Comparison of ENCODE assay signal across 10 cellular contexts in the genomic region with DNA sequence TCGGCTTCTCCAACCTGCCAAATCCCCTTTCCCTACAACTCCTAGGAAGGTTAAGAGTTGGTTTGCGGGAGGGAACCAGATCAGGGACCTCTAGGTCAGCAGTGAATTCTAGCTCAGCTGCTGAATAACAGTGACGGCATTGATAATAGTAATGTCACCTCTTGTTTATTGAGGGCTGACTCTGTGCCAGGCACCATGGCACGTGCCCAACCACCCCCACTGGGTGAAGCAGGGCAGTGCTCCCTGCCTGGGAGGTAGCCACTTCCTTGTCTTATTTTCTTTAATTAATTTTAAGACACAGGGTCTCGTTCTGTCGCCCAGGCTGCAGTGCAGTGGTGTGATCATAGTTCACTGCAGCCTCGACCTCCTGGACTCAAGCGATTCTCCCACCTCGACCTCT. TPM values are rescaled to one million over a fixed set of nuclear protein-coding genes. Genes with fewer than 3 reads are reported as not detected.
DNase-seq lines count a peak whose midpoint lies in the region; ATAC-seq and TF ChIP-seq lines count a peak whose summit lies in the region.
"Had no signal": no experiment of that assay in that cellular context is flagged by ENCODE, and none has a peak within 500 bp of the region (broad histone marks: within the 10 kb centered on the region; RNA-seq: fewer than 3 reads in every experiment).

No MANE protein-coding gene starts in this region.

- H3K9me3 ChIP-seq in Panc1 (ENCODE audit: control insufficient read depth, insufficient read depth, low read depth, low read length), result no peaks in the 10 kb centered on the region
- H3K9me3 ChIP-seq in esophagus (ENCODE audit: control insufficient read depth in 2 of 2, insufficient read depth in 1 of 2, low read depth in 1 of 2, low read length in 1 of 2), result no peaks in the 10 kb centered on the region
- H3K9me3 ChIP-seq in trophoblast cell (ENCODE audit: insufficient read depth, low read depth, low read length), result no peaks in the 10 kb centered on the region

- no peaks in the 10 kb centered on the region for H3K4me1 Mint-ChIP-seq in activated naive CD8-positive, alpha-beta T cell treated with anti-CD3 and anti-CD28 coated beads for 36 hours
- peaks cover 2% of the 10 kb centered on the region for H3K4me1 Mint-ChIP-seq in activated CD8-positive, alpha-beta T cell treated with anti-CD3 and anti-CD28 coated beads for 36 hours (ENCODE audit: low read depth)

- H3K27ac ChIP-seq in ACC112 (ENCODE audit: low read depth, low read length) (peak overlapping the region; percentile 89), Panc1 (ENCODE audit: low read length) (peak overlapping the region; percentile 94), esophagus (ENCODE audit: low read depth in 2 of 2, low read length in 1 of 2) (peak overlapping the region; percentile 96 to 97), trophoblast cell (ENCODE audit: low read depth, low read length) (no peak overlapping the region)

- H3K4me2 ChIP-seq in trophoblast cell (ENCODE audit: low read length), result no peak overlapping the region

- no peak overlapping the region for H4K8ac ChIP-seq in trophoblast cell (ENCODE audit: low read depth, low read length)

- H3K27me3 ChIP-seq in ACC112 (ENCODE audit: insufficient read depth, low read length) (no peaks in the 10 kb centered on the region), Panc1 (ENCODE audit: control insufficient read depth, insufficient read depth, low read length) (no peaks in the 10 kb centered on the region), esophagus (ENCODE audit: control insufficient read depth in 1 of 2, insufficient read depth in 2 of 2, low read length in 2 of 2) (no peaks in the 10 kb centered on the region), trophoblast cell (ENCODE audit: insufficient read depth, low read length) (no peaks in the 10 kb centered on the region)

- peak overlapping the region; percentile 56 for H2AK5ac ChIP-seq in trophoblast cell (ENCODE audit: low read length)

- H3K4me1 ChIP-seq in ACC112 (ENCODE audit: control insufficient read depth, insufficient read depth, low read length, unreplicated experiment) (peaks cover 38% of the 10 kb centered on the region), Panc1 (ENCODE audit: control insufficient read depth, insufficient read depth, low read length) (peaks cover 61% of the 10 kb centered on the region), esophagus (ENCODE audit: control insufficient read depth in 2 of 2, insufficient read depth in 2 of 2, low read length in 1 of 2) (peaks cover 0 to 30% of the 10 kb centered on the region in 2 donors), trophoblast cell (ENCODE audit: control insufficient read depth in 1 of 2, insufficient read depth in 2 of 2, low read length in 2 of 2) (peaks cover 24 to 31% of the 10 kb centered on the region in 2 experiments)

- no peaks in the 10 kb centered on the region for H3K36me3 Mint-ChIP-seq in activated naive CD8-positive, alpha-beta T cell treated with anti-CD3 and anti-CD28 coated beads for 36 hours
- no peaks in the 10 kb centered on the region for H3K36me3 Mint-ChIP-seq in activated CD8-positive, alpha-beta T cell treated with anti-CD3 and anti-CD28 coated beads for 36 hours (ENCODE audit: low read depth)

- H3K18ac ChIP-seq in trophoblast cell (ENCODE audit: low read length), result no peak overlapping the region

- H3K27me3 Mint-ChIP-seq in activated naive CD8-positive, alpha-beta T cell treated with anti-CD3 and anti-CD28 coated beads for 36 hours, result peaks cover 24% of the 10 kb centered on the region
- H3K27me3 Mint-ChIP-seq in activated CD8-positive, alpha-beta T cell treated with anti-CD3 and anti-CD28 coated beads for 36 hours, result peaks cover 11% of the 10 kb centered on the region

- CTCF ChIA-PET in Panc1 (lab: Charles Lee), result no interaction called here
- CTCF ChIA-PET in activated CD8-positive, alpha-beta T cell treated with anti-CD3 and anti-CD28 coated beads for 36 hours (lab: Charles Lee), result no interaction called here

- H3K9me3 Mint-ChIP-seq in activated naive CD8-positive, alpha-beta T cell treated with anti-CD3 and anti-CD28 coated beads for 36 hours, result no peaks in the 10 kb centered on the region
- no peaks in the 10 kb centered on the region for H3K9me3 Mint-ChIP-seq in activated CD8-positive, alpha-beta T cell treated with anti-CD3 and anti-CD28 coated beads for 36 hours

- H3K36me3 ChIP-seq in ACC112 (ENCODE audit: insufficient read depth, low read length) (no peaks in the 10 kb centered on the region), Panc1 (ENCODE audit: control insufficient read depth, insufficient read depth, low read length) (no peaks in the 10 kb centered on the region), esophagus (ENCODE audit: control insufficient read depth in 2 of 2, insufficient read depth in 2 of 2, low read length in 1 of 2) (no peaks in the 10 kb centered on the region), trophoblast cell (ENCODE audit: control insufficient read depth in 1 of 2, insufficient read depth in 2 of 2, low read length in 2 of 2) (no peaks in the 10 kb centered on the region)

- H3K14ac ChIP-seq in trophoblast cell (ENCODE audit: low read length), result no peak overlapping the region

- H4K12ac ChIP-seq in trophoblast cell (ENCODE audit: low read depth, low read length), result no peak overlapping the region

- H3K23ac ChIP-seq in trophoblast cell (ENCODE audit: low read length), result no peak overlapping the region

- H3K79me2 ChIP-seq in ACC112 (ENCODE audit: control insufficient read depth, insufficient read depth, low read length, unreplicated experiment) (no peaks in the 10 kb centered on the region), trophoblast cell (ENCODE audit: control insufficient read depth, insufficient read depth, low read length, poor library complexity) (no peaks in the 10 kb centered on the region)

- BruUV-seq in Panc1 (replicated peaks; lab: Mats Ljungman, UMichigan), result no TSS peak

- no peak overlapping the region for H3K9ac ChIP-seq in trophoblast cell (ENCODE audit: low read length)

- H3K4ac ChIP-seq in trophoblast cell (ENCODE audit: low read depth, low read length), result no peak overlapping the region

- intact Hi-C loops in Panc1 (cut with micrococcal nuclease; ENCODE audit: unreplicated experiment), result no loop called here
- intact Hi-C loops in activated CD8-positive, alpha-beta T cell treated with anti-CD3 and anti-CD28 coated beads for 36 hours (cut with micrococcal nuclease), result no loop called here

- POLR2A ChIA-PET in Panc1 (lab: Charles Lee), result no interaction called here
- POLR2A ChIA-PET in activated CD8-positive, alpha-beta T cell treated with anti-CD3 and anti-CD28 coated beads for 36 hours (lab: Charles Lee), result no interaction called here

- H3K4me3 ChIP-seq in ACC112 (ENCODE audit: low read depth, low read length), result 0 out of 2 replicates have a peak overlapping the region, but pooled peaks have one; percentile 28
- no peak overlapping the region for H3K4me3 ChIP-seq in Panc1 (ENCODE audit: low read depth in 2 of 2, low read length in 2 of 2)
- no peak overlapping the region for H3K4me3 ChIP-seq in esophagus (ENCODE audit: low read depth in 1 of 2, low read length in 2 of 2)
- no peak overlapping the region for H3K4me3 ChIP-seq in trophoblast cell (ENCODE audit: low read depth, low read length)

- in situ Hi-C loops in Panc1 (cut with HindIII; ENCODE audit: low pct_unique_long_range_greater_than_20kb, low sequenced_read_pairs), result no loop called here

- no peak overlapping the region for H3K27ac Mint-ChIP-seq in activated naive CD8-positive, alpha-beta T cell treated with anti-CD3 and anti-CD28 coated beads for 36 hours
- no peak overlapping the region for H3K27ac Mint-ChIP-seq in activated CD8-positive, alpha-beta T cell treated with anti-CD3 and anti-CD28 coated beads for 36 hours

- DNase-seq in Panc1 (ENCODE audit: low read depth, low spot score) (no peak), trophoblast cell (no peak)
- DNase-seq in activated naive CD8-positive, alpha-beta T cell treated with anti-CD3 and anti-CD28 coated beads for 36 hours, result no peak
- DNase-seq in stimulated activated CD4-positive, alpha-beta T cell treated with anti-CD3 and anti-CD28 coated beads, Interleukin-4, amount 100 ng/mL, for 1 hour, result no peak
- DNase-seq in activated CD4-positive, CD25-positive, alpha-beta regulatory T cell treated with anti-CD3 and anti-CD28 coated beads, Interleukin-2, amount 50 U/mL, for 72 hours, result no peak
- DNase-seq in activated CD8-positive, alpha-beta T cell treated with anti-CD3 and anti-CD28 coated beads for 36 hours, result no peak
- DNase-seq: activated CD8-positive, alpha-beta memory T cell treated with anti-CD3 and anti-CD28 coated beads, Interleukin-2, amount 50 U/mL, for 4 hours had no signal

- H2AFZ ChIP-seq in ACC112 (ENCODE audit: low read length, unreplicated experiment) (no peak overlapping the region), trophoblast cell (ENCODE audit: insufficient read depth, low read length, poor library complexity) (no peak overlapping the region)

- no peak overlapping the region for H2BK12ac ChIP-seq in trophoblast cell (ENCODE audit: low read length)

- H2BK5ac ChIP-seq in trophoblast cell (ENCODE audit: low read depth, low read length, poor library complexity), result no peak overlapping the region

- H2BK120ac ChIP-seq in trophoblast cell (ENCODE audit: insufficient read depth, low read length, poor library complexity), result peak overlapping the region; percentile 61

- H3K4me3 Mint-ChIP-seq in activated naive CD8-positive, alpha-beta T cell treated with anti-CD3 and anti-CD28 coated beads for 36 hours, result no peak overlapping the region
- no peak overlapping the region for H3K4me3 Mint-ChIP-seq in activated CD8-positive, alpha-beta T cell treated with anti-CD3 and anti-CD28 coated beads for 36 hours

- WGBS in esophagus, 2 donors, result 58 to 65% methylated on average over 9 of the region's 9 CpGs
- no CpG with 5 or more reads among the region's 9 CpGs for WGBS in trophoblast cell (ENCODE audit: extremely low coverage, insufficient coverage, insufficient read length)

- H3K79me1 ChIP-seq in trophoblast cell (ENCODE audit: low read length), result peaks cover 5% of the 10 kb centered on the region

- no peak for TF ChIP-seq CTCF in Panc1 (IDR thresholded peaks at IDR 0.05)
- TF ChIP-seq CTCF in activated CD8-positive, alpha-beta T cell treated with anti-CD3 and anti-CD28 coated beads for 36 hours (IDR thresholded peaks at IDR 0.05), result no peak

- no peak for ATAC-seq in Panc1
- no peak for ATAC-seq in activated CD8-positive, alpha-beta T cell treated with anti-CD3 and anti-CD28 coated beads for 36 hours

- H4K91ac ChIP-seq in trophoblast cell (ENCODE audit: low read depth, low read length), result peak overlapping the region; percentile 12

RNA-seq across cellular contexts. Expression of a gene that starts 5.5 kb away (rescaled TPM):
- total RNA-seq in Panc1 (2021; ENCODE audit: unreplicated experiment), result 89.4 TPM
- 97.1 TPM for polyA plus RNA-seq in Panc1 (2012; ENCODE audit: insufficient read length)
- polyA plus RNA-seq in esophagus, result 100 to 1,000 TPM; 561 to 739 TPM
- polyA plus RNA-seq in trophoblast cell (2013), result 10.3 and 10.5 TPM in 2 replicates
- total RNA-seq in activated naive CD8-positive, alpha-beta T cell treated with anti-CD3 and anti-CD28 coated beads for 36 hours, result not detected
- total RNA-seq in activated CD8-positive, alpha-beta T cell treated with anti-CD3 and anti-CD28 coated beads for 36 hours, result under 1 TPM in 1 of 2 experiments, not detected in 1; 0.05 TPM
- total RNA-seq: mononuclear cell had no signal

RNA-seq across cellular contexts. Expression of a gene that starts 15.6 kb away (rescaled TPM):
- total RNA-seq in Panc1 (2021; ENCODE audit: unreplicated experiment), result 0.26 TPM
- 0.33 TPM for polyA plus RNA-seq in Panc1 (2012; ENCODE audit: insufficient read length)
- under 1 TPM; 0.19 to 0.49 TPM for polyA plus RNA-seq in esophagus
- polyA plus RNA-seq in trophoblast cell (2013), result 0.01 and 0.03 TPM in 2 replicates
- total RNA-seq in activated naive CD8-positive, alpha-beta T cell treated with anti-CD3 and anti-CD28 coated beads for 36 hours, result under 1 TPM; 0.04 to 0.10 TPM
- total RNA-seq in activated CD8-positive, alpha-beta T cell treated with anti-CD3 and anti-CD28 coated beads for 36 hours, result under 1 TPM in 1 of 2 experiments, not detected in 1; 0.07 TPM

Comparison
In these comparisons a context has a peak if more than half of its experiments do, and no peak if none do; other contexts are left out.
1. RNA of a gene that starts 5.5 kb away (total RNA-seq): 89.4 TPM in Panc1 (single experiment); 0.05 TPM in activated CD8-positive, alpha-beta T cell treated with anti-CD3 and anti-CD28 coated beads for 36 hours and not detected in activated naive CD8-positive, alpha-beta T cell treated with anti-CD3 and anti-CD28 coated beads for 36 hours; every median in the first group is over 10 times any median in the second.